Comparison of ENCODE assay signal across 8 cellular contexts in the genomic region with DNA sequence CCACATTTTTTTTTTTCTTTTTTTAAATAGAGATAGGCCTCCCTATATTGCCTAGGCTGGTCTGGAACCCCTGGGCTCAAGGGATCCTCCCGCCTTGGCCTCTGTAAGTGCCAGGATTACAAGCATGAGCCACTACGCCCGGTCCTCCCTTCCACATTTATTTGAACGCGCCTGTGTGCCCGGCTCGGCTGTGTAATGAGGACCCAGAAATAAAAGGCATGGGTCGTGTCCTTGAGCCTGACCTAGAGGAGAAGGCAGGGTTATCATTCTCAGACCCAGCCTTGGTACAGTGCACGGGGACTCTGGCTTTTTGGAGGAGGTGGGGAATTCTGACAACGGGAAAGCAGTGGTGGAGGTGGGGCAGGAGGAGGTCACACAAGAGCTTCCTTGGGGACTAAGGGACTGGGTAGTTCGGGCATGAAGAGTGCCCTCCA.
A peak's percentile ranks its signal among the peaks of the same experiment; 100 is the strongest.
DNase-seq lines count a peak whose midpoint lies in the region; ATAC-seq and TF ChIP-seq lines count a peak whose summit lies in the region.

No MANE protein-coding gene starts in this region.

- H3K9me3 Mint-ChIP-seq in dendritic cell treated with granulocyte-macrophage colony-stimulating factor and Interleukin-4, amounts not matched to agents 40 ng/mL and 50 ng/mL, for 4 days = no peaks in the 10 kb centered on the region
- peaks cover 3% of the 10 kb centered on the region for H3K9me3 Mint-ChIP-seq in nephron

- H3K9me3 ChIP-seq in NT2/D1 (ENCODE audit: insufficient read depth, low read length) = no peaks in the 10 kb centered on the region

- H3K36me3 Mint-ChIP-seq in dendritic cell treated with granulocyte-macrophage colony-stimulating factor and Interleukin-4, amounts not matched to agents 40 ng/mL and 50 ng/mL, for 4 days (ENCODE audit: low read depth) = peaks cover 6% of the 10 kb centered on the region
- peaks cover 5% of the 10 kb centered on the region for H3K36me3 Mint-ChIP-seq in nephron (ENCODE audit: low read depth)

- H3K9ac ChIP-seq in NT2/D1 (ENCODE audit: insufficient read length, low read depth) = peak overlapping the region; percentile 85

- H3K27me3 Mint-ChIP-seq in dendritic cell treated with granulocyte-macrophage colony-stimulating factor and Interleukin-4, amounts not matched to agents 40 ng/mL and 50 ng/mL, for 4 days = no peaks in the 10 kb centered on the region
- H3K27me3 Mint-ChIP-seq in nephron (ENCODE audit: low read depth) = no peaks in the 10 kb centered on the region

- DNase-seq in SIG-M5 treated with dmso at 0.1 percent for 504 hours (lab: John Stamatoyannopoulos, UW; ENCODE audit: unreplicated experiment) (peak; percentile 26), SIG-M5 (lab: John Stamatoyannopoulos, UW) (no peak), NT2/D1 (ENCODE audit: low read depth, low spot score) (no peak), SKM-1 (lab: John Stamatoyannopoulos, UW; ENCODE audit: unreplicated experiment) (no peak)

- peak overlapping the region; percentile 90 for H3K4me3 ChIP-seq in NT2/D1 (ENCODE audit: insufficient read length, low read depth)

- H3K27ac Mint-ChIP-seq in dendritic cell treated with granulocyte-macrophage colony-stimulating factor and Interleukin-4, amounts not matched to agents 40 ng/mL and 50 ng/mL, for 4 days = peak overlapping the region; percentile 80
- H3K27ac Mint-ChIP-seq in nephron = peak overlapping the region; percentile 40 to 73 (median 71)

- H3K4me1 Mint-ChIP-seq in dendritic cell treated with granulocyte-macrophage colony-stimulating factor and Interleukin-4, amounts not matched to agents 40 ng/mL and 50 ng/mL, for 4 days (ENCODE audit: low read depth) = peaks cover 12% of the 10 kb centered on the region
- peaks cover 19% of the 10 kb centered on the region for H3K4me1 Mint-ChIP-seq in nephron

- no peak for ATAC-seq in GM19023 (IDR thresholded peaks at IDR 0.05; ENCODE audit: unreplicated experiment)
- no peak for ATAC-seq in HG03159 (IDR thresholded peaks at IDR 0.05; ENCODE audit: unreplicated experiment)

- no peaks in the 10 kb centered on the region for H3K4me1 ChIP-seq in NT2/D1 (ENCODE audit: insufficient read depth, insufficient read length)

- intact Hi-C loops in dendritic cell treated with granulocyte-macrophage colony-stimulating factor and Interleukin-4, amounts not matched to agents 40 ng/mL and 50 ng/mL, for 4 days (cut with micrococcal nuclease) = no loop called here

- TF ChIP-seq CTCF in nephron (IDR thresholded peaks at IDR 0.05; ENCODE audit: unreplicated experiment in 3 of 3) = no peak

- peaks cover 24% of the 10 kb centered on the region for H3K36me3 ChIP-seq in NT2/D1 (ENCODE audit: insufficient read depth, insufficient read length, low read length)

- H3K4me3 Mint-ChIP-seq in dendritic cell treated with granulocyte-macrophage colony-stimulating factor and Interleukin-4, amounts not matched to agents 40 ng/mL and 50 ng/mL, for 4 days = peak overlapping the region; percentile 92
- H3K4me3 Mint-ChIP-seq in nephron = peak overlapping the region; percentile 87 to 97 (median 89)

- H3K27me3 ChIP-seq in NT2/D1 (ENCODE audit: insufficient read depth, insufficient read length) = no peaks in the 10 kb centered on the region
